Comparison of ENCODE assay signal across 2 cellular contexts in the genomic region with DNA sequence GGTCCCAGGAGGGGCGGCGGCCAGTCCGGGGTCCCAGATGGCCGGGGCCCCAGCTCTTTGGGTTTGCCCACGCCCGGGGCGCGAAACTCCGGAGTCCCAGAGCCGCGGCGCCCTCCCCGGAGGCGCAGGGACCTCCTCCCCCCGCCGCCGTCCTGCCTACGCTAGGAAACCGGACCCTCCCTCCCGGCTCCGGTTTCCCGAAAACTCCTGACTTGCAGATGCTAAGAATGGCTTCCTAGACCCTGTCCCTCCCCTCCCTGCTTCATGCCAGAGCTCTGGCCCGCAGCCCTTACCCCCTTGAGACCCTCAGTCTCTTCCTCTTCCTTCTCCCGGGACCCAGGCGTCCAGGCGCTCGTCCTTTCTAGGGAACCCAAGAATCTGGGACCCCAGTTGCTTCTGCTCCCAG.
TF ChIP-seq lines count a peak whose summit lies in the region.

No MANE protein-coding gene starts in this region.

TF ChIP-seq in HCT116, 20 proteins besides CTCF, POLR2A, EP300 and RAD21:
- TF ChIP-seq ZNF274 (IDR thresholded peaks at IDR 0.05; ENCODE audit: low read depth, low read length) (no peak), CBX3 (IDR thresholded peaks at IDR 0.05; ENCODE audit: low read depth) (no peak), TCF7L2 (IDR thresholded peaks at IDR 0.05; ENCODE audit: borderline replicate concordance, extremely low read depth, insufficient read depth, insufficient read length) (no peak), POLR2AphosphoS5 (IDR thresholded peaks at IDR 0.05; ENCODE audit: low read depth, low read length) (no peak), ELF1 (IDR thresholded peaks at IDR 0.05; ENCODE audit: borderline replicate concordance, low read depth) (no peak), EZH2 (IDR thresholded peaks at IDR 0.05) (no peak), EGR1 (IDR thresholded peaks at IDR 0.05; ENCODE audit: low read depth) (no peak), SIN3A (IDR thresholded peaks at IDR 0.05; ENCODE audit: low read depth) (no peak), EZH2phosphoT487 (IDR thresholded peaks at IDR 0.05; ENCODE audit: borderline replicate concordance) (no peak)
- TF ChIP-seq, protein P1, sequence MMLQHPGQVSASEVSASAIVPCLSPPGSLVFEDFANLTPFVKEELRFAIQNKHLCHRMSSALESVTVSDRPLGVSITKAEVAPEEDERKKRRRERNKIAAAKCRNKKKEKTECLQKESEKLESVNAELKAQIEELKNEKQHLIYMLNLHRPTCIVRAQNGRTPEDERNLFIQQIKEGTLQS (IDR thresholded peaks at IDR 0.05), result no peak
- TF ChIP-seq, protein P2, sequence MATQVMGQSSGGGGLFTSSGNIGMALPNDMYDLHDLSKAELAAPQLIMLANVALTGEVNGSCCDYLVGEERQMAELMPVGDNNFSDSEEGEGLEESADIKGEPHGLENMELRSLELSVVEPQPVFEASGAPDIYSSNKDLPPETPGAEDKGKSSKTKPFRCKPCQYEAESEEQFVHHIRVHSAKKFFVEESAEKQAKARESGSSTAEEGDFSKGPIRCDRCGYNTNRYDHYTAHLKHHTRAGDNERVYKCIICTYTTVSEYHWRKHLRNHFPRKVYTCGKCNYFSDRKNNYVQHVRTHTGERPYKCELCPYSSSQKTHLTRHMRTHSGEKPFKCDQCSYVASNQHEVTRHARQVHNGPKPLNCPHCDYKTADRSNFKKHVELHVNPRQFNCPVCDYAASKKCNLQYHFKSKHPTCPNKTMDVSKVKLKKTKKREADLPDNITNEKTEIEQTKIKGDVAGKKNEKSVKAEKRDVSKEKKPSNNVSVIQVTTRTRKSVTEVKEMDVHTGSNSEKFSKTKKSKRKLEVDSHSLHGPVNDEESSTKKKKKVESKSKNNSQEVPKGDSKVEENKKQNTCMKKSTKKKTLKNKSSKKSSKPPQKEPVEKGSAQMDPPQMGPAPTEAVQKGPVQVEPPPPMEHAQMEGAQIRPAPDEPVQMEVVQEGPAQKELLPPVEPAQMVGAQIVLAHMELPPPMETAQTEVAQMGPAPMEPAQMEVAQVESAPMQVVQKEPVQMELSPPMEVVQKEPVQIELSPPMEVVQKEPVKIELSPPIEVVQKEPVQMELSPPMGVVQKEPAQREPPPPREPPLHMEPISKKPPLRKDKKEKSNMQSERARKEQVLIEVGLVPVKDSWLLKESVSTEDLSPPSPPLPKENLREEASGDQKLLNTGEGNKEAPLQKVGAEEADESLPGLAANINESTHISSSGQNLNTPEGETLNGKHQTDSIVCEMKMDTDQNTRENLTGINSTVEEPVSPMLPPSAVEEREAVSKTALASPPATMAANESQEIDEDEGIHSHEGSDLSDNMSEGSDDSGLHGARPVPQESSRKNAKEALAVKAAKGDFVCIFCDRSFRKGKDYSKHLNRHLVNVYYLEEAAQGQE (IDR thresholded peaks at IDR 0.05; ENCODE audit: low read depth), result no peak

TF ChIP-seq in HepG2, 621 proteins besides CTCF, POLR2A, EP300 and RAD21:
- TF ChIP-seq CHCHD3 (CRISPR knock-in tag; IDR thresholded peaks at IDR 0.05), result no peak
- TF ChIP-seq ZNF777 (CRISPR knock-in tag; IDR thresholded peaks at IDR 0.05), result 0 out of 2 replicates have a peak, but pooled peaks have one; percentile 41
- TF ChIP-seq ZSCAN21 (CRISPR knock-in tag; IDR thresholded peaks at IDR 0.05; ENCODE audit: borderline replicate concordance), result 0 out of 2 replicates have a peak, but pooled peaks have one; percentile 32
TF ChIP-seq in HepG2: peak in this region for 2.
